Comparison of ENCODE assay signal across 8 cellular contexts in genomic region chr16:48608871-48609452, GRCh38. TPM values are rescaled to one million over a fixed set of nuclear protein-coding genes. Genes with fewer than 3 reads are reported as not detected.
DNase-seq lines count a peak whose midpoint lies in the region; ATAC-seq, FAIRE-seq and TF ChIP-seq lines count a peak whose summit lies in the region.

No MANE protein-coding gene starts in this region.

- intact Hi-C loops in natural killer cell (cut with micrococcal nuclease), result no loop called here

- no peaks in the 10 kb centered on the region for H3K27me3 ChIP-seq in lung (ENCODE audit: control insufficient read depth, insufficient read depth)

- peak overlapping the region; percentile 90 to 98 for H3K27ac ChIP-seq in lung (ENCODE audit: low read depth in 1 of 2, low read length in 1 of 2)

- peaks cover 0 to 3% of the 10 kb centered on the region in 2 donors for H3K9me3 Mint-ChIP-seq in natural killer cell
- no peaks in the 10 kb centered on the region for H3K9me3 Mint-ChIP-seq in natural killer cell treated with Interleukin-12 subunit alpha and Interleukin-12 subunit beta and Interleukin-15 and Interleukin-18, amount 100 ng/mL, for 72 hours

- H3K4me3 ChIP-seq in astrocyte of the spinal cord (ENCODE audit: low read depth, low read length), result peak overlapping the region; percentile 92
- peak overlapping the region; percentile 68 for H3K4me3 ChIP-seq in lung

- no peaks in the 10 kb centered on the region for H3K9me3 ChIP-seq in lung (ENCODE audit: control insufficient read depth in 2 of 2, insufficient read depth in 1 of 2, low read length in 1 of 2)

- FAIRE-seq in urothelium cell line (lab: Jason Lieb, UNC), result no peak

- DNase-seq in natural killer cell, result no peak
- DNase-seq in natural killer cell treated with Interleukin-12 subunit alpha and Interleukin-12 subunit beta and Interleukin-15 and Interleukin-18, amount 100 ng/mL, for 72 hours (ENCODE audit: low spot score), result no peak
- no peak for DNase-seq in astrocyte of the spinal cord (ENCODE audit: low read depth, low spot score)
- no peak for DNase-seq in lung (ENCODE audit: low spot score)
- DNase-seq in urothelium cell line (ENCODE audit: low spot score), result peak; percentile 20
- no peak for DNase-seq in NCI-H128 (lab: John Stamatoyannopoulos, UW; ENCODE audit: unreplicated experiment)
- DNase-seq in NCI-H1105 treated with DMSO at 0.1 percent for 48 hours (lab: John Stamatoyannopoulos, UW), result no peak
- no peak for DNase-seq in NK-92 (lab: John Stamatoyannopoulos, UW; ENCODE audit: unreplicated experiment)

- WGBS in lung, 2 donors, result 26 to 48% methylated on average over 25 of the region's 25 CpGs

- H3K4me1 Mint-ChIP-seq in natural killer cell, result peaks cover 39 to 53% of the 10 kb centered on the region in 2 donors
- peaks cover 38 to 44% of the 10 kb centered on the region in 2 donors for H3K4me1 Mint-ChIP-seq in natural killer cell treated with Interleukin-12 subunit alpha and Interleukin-12 subunit beta and Interleukin-15 and Interleukin-18, amount 100 ng/mL, for 72 hours (ENCODE audit: low read depth in 2 of 2)

- no peak for TF ChIP-seq CTCF in natural killer cell (IDR thresholded peaks at IDR 0.05)
- TF ChIP-seq CTCF in astrocyte of the spinal cord (IDR thresholded peaks at IDR 0.05; ENCODE audit: low read depth, low read length), result no peak
- TF ChIP-seq CTCF in lung (IDR thresholded peaks at IDR 0.05; ENCODE audit: control extremely low read depth, extremely low read depth), result no peak

- H3K36me3 ChIP-seq in lung (ENCODE audit: control insufficient read depth in 2 of 2, insufficient read depth in 2 of 2, low read length in 2 of 2), result no peaks in the 10 kb centered on the region

- no peak overlapping the region for H3K27ac Mint-ChIP-seq in natural killer cell
- H3K27ac Mint-ChIP-seq in natural killer cell treated with Interleukin-12 subunit alpha and Interleukin-12 subunit beta and Interleukin-15 and Interleukin-18, amount 100 ng/mL, for 72 hours, result no peak overlapping the region

- no peaks in the 10 kb centered on the region for H3K36me3 Mint-ChIP-seq in natural killer cell
- H3K36me3 Mint-ChIP-seq in natural killer cell treated with Interleukin-12 subunit alpha and Interleukin-12 subunit beta and Interleukin-15 and Interleukin-18, amount 100 ng/mL, for 72 hours, result peaks cover 6% of the 10 kb centered on the region

- no peaks in the 10 kb centered on the region for H3K27me3 Mint-ChIP-seq in natural killer cell (ENCODE audit: low read depth in 2 of 2)
- no peaks in the 10 kb centered on the region for H3K27me3 Mint-ChIP-seq in natural killer cell treated with Interleukin-12 subunit alpha and Interleukin-12 subunit beta and Interleukin-15 and Interleukin-18, amount 100 ng/mL, for 72 hours

- peak overlapping the region; percentile 91 for H3K4me3 Mint-ChIP-seq in natural killer cell
- H3K4me3 Mint-ChIP-seq in natural killer cell treated with Interleukin-12 subunit alpha and Interleukin-12 subunit beta and Interleukin-15 and Interleukin-18, amount 100 ng/mL, for 72 hours, result no peak overlapping the region

- no peak for ATAC-seq in natural killer cell
- ATAC-seq in natural killer cell treated with Interleukin-12 subunit alpha and Interleukin-12 subunit beta and Interleukin-15 and Interleukin-18, amount 100 ng/mL, for 72 hours, result no peak
- no peak for ATAC-seq in lung (ENCODE audit: insufficient read depth, low FRiP score)

- peaks cover 20 to 21% of the 10 kb centered on the region in 2 donors for H3K4me1 ChIP-seq in lung (ENCODE audit: control insufficient read depth in 2 of 2, insufficient read depth in 2 of 2, low read length in 2 of 2)

- in situ Hi-C loops in astrocyte of the spinal cord (cut with HindIII; ENCODE audit: low sequenced_read_pairs), result no loop called here

RNA-seq across cellular contexts. Expression of gene N4BP1, which starts 1.0 kb away (rescaled TPM):
- total RNA-seq in natural killer cell, result 10 to 100 TPM; 43.2 to 63.1 (median 55.5) TPM
- 100 to 1,000 TPM in 1 of 2 donors, 10 to 100 TPM in 1; 66.3 to 138 TPM for total RNA-seq in natural killer cell treated with Interleukin-12 subunit alpha and Interleukin-12 subunit beta and Interleukin-15 and Interleukin-18, amount 100 ng/mL, for 72 hours
- total RNA-seq in lung, result 10 to 100 TPM; 41.6 to 66.0 TPM
- polyA plus RNA-seq in lung, result 10 to 100 TPM; 16.5 to 31.5 TPM
